ENCODE assay signal across 8 cellular contexts in genomic region chr11:746289-747175, GRCh38. TPM values are rescaled to one million over a fixed set of nuclear protein-coding genes. Genes with fewer than 3 reads are reported as not detected.
A peak's percentile ranks its signal among the peaks of the same experiment; 100 is the strongest.
DNase-seq lines count a peak whose midpoint lies in the region; ATAC-seq, FAIRE-seq and TF ChIP-seq lines count a peak whose summit lies in the region.

No MANE protein-coding gene starts in this region.

- H3K4me3 ChIP-seq in Caco-2 (ENCODE audit: low read depth, low read length): peak overlapping the region; percentile 96

- peaks cover 14% of the 10 kb centered on the region for H3K36me3 Mint-ChIP-seq in Caco-2 (ENCODE audit: insufficient read depth, unreplicated experiment)
- H3K36me3 Mint-ChIP-seq in activated CD8-positive, alpha-beta T cell treated with anti-CD3 and anti-CD28 coated beads, Interleukin-2, amount 10 ng/mL, durations not matched to agents 7 days and 5 days (ENCODE audit: low read depth): peaks cover 8% of the 10 kb centered on the region

- POLR2A ChIA-PET in Caco-2 (lab: Charles Lee): interaction anchor here (0.6 to 2.1 kb wide), 7 partner anchors 16 to 133 kb away, joined by 3 to 9 read pairs (median 4); partner anchors contain the start of genes DEAF1 and TMEM80
- POLR2A ChIA-PET in activated CD8-positive, alpha-beta T cell treated with anti-CD3 and anti-CD28 coated beads, Interleukin-2, amount 10 ng/mL, durations not matched to agents 7 days and 5 days (lab: Charles Lee): interaction anchor here (1.0 to 1.6 kb wide), 3 partner anchors 9 to 31 kb away, joined by 3 to 4 read pairs (median 3); no protein-coding TSS in a partner anchor

- CTCF ChIA-PET in Caco-2 (lab: Charles Lee): interaction anchor here (0.7 kb wide), 1 partner anchor 40 kb away, joined by 3 read pairs; no protein-coding TSS in a partner anchor
- CTCF ChIA-PET in activated CD8-positive, alpha-beta T cell treated with anti-CD3 and anti-CD28 coated beads, Interleukin-2, amount 10 ng/mL, durations not matched to agents 7 days and 5 days (lab: Charles Lee): interaction anchor here (0.8 to 2.3 kb wide), 3 partner anchors 18 to 49 kb away, joined by 3 to 12 read pairs (median 3); no protein-coding TSS in a partner anchor

- H3K9me3 Mint-ChIP-seq in Caco-2 (ENCODE audit: unreplicated experiment): no peaks in the 10 kb centered on the region
- no peaks in the 10 kb centered on the region for H3K9me3 Mint-ChIP-seq in activated CD8-positive, alpha-beta T cell treated with anti-CD3 and anti-CD28 coated beads, Interleukin-2, amount 10 ng/mL, durations not matched to agents 7 days and 5 days (ENCODE audit: insufficient read depth)

- peak overlapping the region; percentile 81 for H3K27ac Mint-ChIP-seq in Caco-2 (ENCODE audit: unreplicated experiment)
- H3K27ac Mint-ChIP-seq in activated CD8-positive, alpha-beta T cell treated with anti-CD3 and anti-CD28 coated beads, Interleukin-2, amount 10 ng/mL, durations not matched to agents 7 days and 5 days: peak overlapping the region; percentile 79

- in situ Hi-C loops in KBM-7 (cut with MboI; ENCODE audit: low pct_unique_long_range_greater_than_20kb, low sequenced_read_pairs): no loop called here

- peak; percentile 33 for ATAC-seq in GM21390 (IDR thresholded peaks at IDR 0.05; ENCODE audit: unreplicated experiment)
- ATAC-seq in activated CD8-positive, alpha-beta T cell treated with anti-CD3 and anti-CD28 coated beads, Interleukin-2, amount 10 ng/mL, durations not matched to agents 7 days and 5 days: peak; percentile 47
- ATAC-seq in omental fat pad (ENCODE audit: low FRiP score): peak; percentile 25

- peak overlapping the region; percentile 93 for H3K4me3 Mint-ChIP-seq in Caco-2 (ENCODE audit: unreplicated experiment)
- peak overlapping the region; percentile 83 for H3K4me3 Mint-ChIP-seq in activated CD8-positive, alpha-beta T cell treated with anti-CD3 and anti-CD28 coated beads, Interleukin-2, amount 10 ng/mL, durations not matched to agents 7 days and 5 days

- H3K36me3 ChIP-seq in Caco-2 (ENCODE audit: control insufficient read depth, insufficient read depth, low read length): no peaks in the 10 kb centered on the region; the same call in 1 of the 2 replicates

- no peaks in the 10 kb centered on the region for H3K27me3 Mint-ChIP-seq in Caco-2 (ENCODE audit: insufficient read depth, unreplicated experiment)
- no peaks in the 10 kb centered on the region for H3K27me3 Mint-ChIP-seq in activated CD8-positive, alpha-beta T cell treated with anti-CD3 and anti-CD28 coated beads, Interleukin-2, amount 10 ng/mL, durations not matched to agents 7 days and 5 days (ENCODE audit: low read depth)

- TSS peak; percentile 55 for BruUV-seq in Caco-2 (replicated peaks; lab: Mats Ljungman, UMichigan)

- TF ChIP-seq CTCF in Caco-2 (IDR thresholded peaks at IDR 0.05; ENCODE audit: insufficient read depth in 1 of 2, low read depth in 1 of 2, low read length in 1 of 2, severe bottlenecking in 1 of 2, unreplicated experiment in 1 of 2) (no peak), omental fat pad (IDR thresholded peaks at IDR 0.05) (no peak)

- H3K4me1 Mint-ChIP-seq in Caco-2 (ENCODE audit: low read depth, unreplicated experiment): peaks cover 7% of the 10 kb centered on the region
- H3K4me1 Mint-ChIP-seq in activated CD8-positive, alpha-beta T cell treated with anti-CD3 and anti-CD28 coated beads, Interleukin-2, amount 10 ng/mL, durations not matched to agents 7 days and 5 days (ENCODE audit: low read depth): peaks cover 21% of the 10 kb centered on the region

- DNase-seq in Caco-2 (no peak), KBM-7 (peak; percentile 53), frontal cortex (ENCODE audit: low spot score in 2 of 2) (peak; percentile 36 to 56), omental fat pad (ENCODE audit: low spot score) (no peak), NCI-H1436 treated with DMSO at 0.1 percent for 48 hours (lab: John Stamatoyannopoulos, UW) (no peak), activated gamma-delta T cell (lab: John Stamatoyannopoulos, UW) (no peak)
- peak; percentile 67 for DNase-seq in activated CD8-positive, alpha-beta T cell treated with anti-CD3 and anti-CD28 coated beads, Interleukin-2, amount 10 ng/mL, durations not matched to agents 7 days and 5 days

- intact Hi-C loops in Caco-2 (cut with micrococcal nuclease; ENCODE audit: unreplicated experiment): loop anchor here (1.0 kb wide), 1 partner anchor 8 kb away; no protein-coding TSS in a partner anchor

- no peak for FAIRE-seq in frontal cortex (lab: Jason Lieb, UNC)

- peaks cover 36% of the 10 kb centered on the region for H3K4me1 ChIP-seq in Caco-2

- no peaks in the 10 kb centered on the region for H3K27me3 ChIP-seq in Caco-2 (replicated peaks; ENCODE audit: control insufficient read depth, insufficient read depth, low read length)

- H3K9me3 ChIP-seq in Caco-2: no peaks in the 10 kb centered on the region

RNA-seq across cellular contexts. Expression of gene TALDO1, which starts 0.7 kb away (rescaled TPM):
- total RNA-seq in Caco-2 (2022) (293 and 300 TPM in 2 replicates), frontal cortex (77.9 TPM), omental fat pad (100 to 1,000 TPM; 183 to 295 (median 239) TPM)
- total RNA-seq in activated CD8-positive, alpha-beta T cell treated with anti-CD3 and anti-CD28 coated beads, Interleukin-2, amount 10 ng/mL, durations not matched to agents 7 days and 5 days: 100 to 1,000 TPM; 278 to 289 TPM

RNA-seq across cellular contexts. Expression of gene GATD1, which starts 30.8 kb away (rescaled TPM):
- total RNA-seq in Caco-2 (2022) (85.0 and 91.5 TPM in 2 replicates), frontal cortex (21.2 TPM), omental fat pad (10 to 100 TPM; 12.5 to 19.8 (median 15.1) TPM)
- total RNA-seq in activated CD8-positive, alpha-beta T cell treated with anti-CD3 and anti-CD28 coated beads, Interleukin-2, amount 10 ng/mL, durations not matched to agents 7 days and 5 days: 10 to 100 TPM; 52.1 to 63.2 TPM

RNA-seq across cellular contexts. Expression of gene EPS8L2, which starts 40.5 kb away (rescaled TPM):
- total RNA-seq in Caco-2 (2022) (203 and 224 TPM in 2 replicates), frontal cortex (0.41 TPM), omental fat pad (10 to 100 TPM; 14.1 to 27.6 (median 22.3) TPM)
- total RNA-seq in activated CD8-positive, alpha-beta T cell treated with anti-CD3 and anti-CD28 coated beads, Interleukin-2, amount 10 ng/mL, durations not matched to agents 7 days and 5 days: 10 to 100 TPM; 13.9 to 15.0 TPM

RNA-seq across cellular contexts. Expression of gene CEND1, which starts 43.4 kb away (rescaled TPM):
- total RNA-seq in Caco-2 (2022) (not detected in 2 replicates), frontal cortex (7.3 TPM), omental fat pad (not detected)
- total RNA-seq in activated CD8-positive, alpha-beta T cell treated with anti-CD3 and anti-CD28 coated beads, Interleukin-2, amount 10 ng/mL, durations not matched to agents 7 days and 5 days: 1 to 10 TPM in 1 of 2 experiments, under 1 TPM in 1; 0.61 to 1.9 TPM

RNA-seq across cellular contexts. Expression of gene TMEM80, which starts 50.9 kb away (rescaled TPM):
- total RNA-seq in Caco-2 (2022): 70.3 and 74.7 TPM in 2 replicates
- 10 to 100 TPM; 27.1 to 29.8 TPM for total RNA-seq in activated CD8-positive, alpha-beta T cell treated with anti-CD3 and anti-CD28 coated beads, Interleukin-2, amount 10 ng/mL, durations not matched to agents 7 days and 5 days
- total RNA-seq in frontal cortex: 11.8 TPM
- total RNA-seq in omental fat pad: 10 to 100 TPM; 16.9 to 31.5 (median 21.1) TPM

Comparison
In these comparisons a context has a peak if more than half of its experiments do, and no peak if none do; other contexts are left out.
1. DNase-seq: peak in KBM-7 (single experiment), activated CD8-positive, alpha-beta T cell treated with anti-CD3 and anti-CD28 coated beads, Interleukin-2, amount 10 ng/mL, durations not matched to agents 7 days and 5 days (single experiment) and frontal cortex (2 of 2); none in Caco-2 (0 of 2), omental fat pad (single experiment), NCI-H1436 treated with DMSO at 0.1 percent for 48 hours (single experiment) and activated gamma-delta T cell (single experiment).
2. RNA of gene EPS8L2, which starts 40.5 kb away (total RNA-seq): 203 to 224 TPM in Caco-2, 14.1 to 27.6 TPM in omental fat pad and 13.9 to 15.0 TPM in activated CD8-positive, alpha-beta T cell treated with anti-CD3 and anti-CD28 coated beads, Interleukin-2, amount 10 ng/mL, durations not matched to agents 7 days and 5 days; 0.41 TPM in frontal cortex (single experiment); every median in the first group is over 10 times any median in the second.
3. Peak in every context shown above with its lines, with median percentiles within 50 percentile points of each other: ATAC-seq.